8 cellular contexts compared by ENCODE assay signal in the genomic region with DNA sequence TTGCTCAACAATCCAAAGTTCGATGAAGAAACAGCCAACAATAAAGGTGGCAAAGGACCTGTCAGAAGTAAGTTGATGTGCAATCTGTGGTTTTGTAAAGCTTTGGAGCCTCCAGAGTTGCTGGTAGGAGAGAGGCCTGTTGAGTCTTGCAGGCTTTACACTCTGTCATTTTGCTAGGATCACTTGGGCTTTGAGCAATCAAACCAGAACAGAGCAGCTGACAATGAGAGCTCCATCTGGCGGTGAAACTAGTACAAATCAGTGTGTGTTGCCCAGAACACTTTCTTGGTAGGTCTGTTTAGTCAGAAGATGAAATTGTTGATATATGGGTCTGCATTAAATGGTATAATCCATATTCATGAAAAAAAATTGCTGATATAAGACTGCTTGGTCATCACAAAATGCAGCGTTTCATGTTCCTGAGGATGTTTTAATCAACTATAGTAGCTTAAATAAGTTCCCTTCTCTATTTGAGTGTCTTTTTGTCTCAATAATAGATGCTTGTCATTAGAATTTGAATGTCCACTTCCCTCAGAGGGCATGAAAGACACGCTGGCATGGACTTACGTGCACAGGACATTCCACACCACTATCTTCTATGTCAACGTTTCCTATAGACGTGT. TPM values are rescaled to one million over a fixed set of nuclear protein-coding genes. Genes with fewer than 3 reads are reported as not detected.
DNase-seq lines count a peak whose midpoint lies in the region; ATAC-seq and TF ChIP-seq lines count a peak whose summit lies in the region.

No MANE protein-coding gene starts in this region.

- TF ChIP-seq CTCF in coronary artery (IDR thresholded peaks at IDR 0.05) (peak; percentile 38), right lobe of liver (IDR thresholded peaks at IDR 0.05) (peak; percentile 78 to 85 (median 82))

- H3K27me3 ChIP-seq in right lobe of liver = no peaks in the 10 kb centered on the region

- POLR2A ChIA-PET in HEK293T (lab: Yijun Ruan, JAX) = no interaction called here

- H3K9me3 ChIP-seq in right lobe of liver = no peaks in the 10 kb centered on the region

- TF ChIP-seq POLR2A in right lobe of liver (IDR thresholded peaks at IDR 0.05) = no peak

- intact Hi-C loops in right lobe of liver (cut with DNase I) = no loop called here

- WGBS in right lobe of liver (ENCODE audit: insufficient coverage, low coverage, low lambda C conversion rate, missing lambda C conversion rate) = 34% methylated on average over 7 of the region's 7 CpGs

- ATAC-seq in right lobe of liver = peak; percentile 93 to 96 (median 94)

- peaks cover 0 to 6% (median 3%) of the 10 kb centered on the region in 4 donors for H3K4me1 ChIP-seq in right lobe of liver

- no peak overlapping the region for H3K27ac ChIP-seq in coronary artery
- H3K27ac ChIP-seq in right lobe of liver = no peak overlapping the region

- DNase-seq in Daoy (ENCODE audit: low read depth) (peak; percentile 84), HEK293T (ENCODE audit: extremely low spot score) (peak; percentile 62), NCI-H345 (lab: John Stamatoyannopoulos, UW) (peak; percentile 56), coronary artery (ENCODE audit: low spot score) (no peak), right lobe of liver (peak in 1 of 3 donors; percentile 70), GOT3 (lab: John Stamatoyannopoulos, UW) (no peak)
- DNase-seq in activated CD4-positive, CD25-positive, alpha-beta regulatory T cell treated with anti-CD3 and anti-CD28 coated beads, Interleukin-2, amount 50 U/mL, for 72 hours = peak; percentile 39
- DNase-seq in stimulated activated CD8-positive, alpha-beta memory T cell treated with anti-CD3 and anti-CD28 coated beads, Interleukin-12 subunit alpha, Interleukin-12 subunit beta, amount 100 ng/mL, for 1 hour (ENCODE audit: low read depth) = peak; percentile 57

- CTCF ChIA-PET in HEK293T (lab: Yijun Ruan, JAX) = interaction anchor here (1.1 to 2.3 kb wide), 8 partner anchors 21 to 142 kb away, joined by 3 to 55 read pairs (median 5); partner anchors contain the start of gene LYSMD2

- no peak overlapping the region for H3K4me3 ChIP-seq in coronary artery
- H3K4me3 ChIP-seq in right lobe of liver = no peak overlapping the region

- H3K36me3 ChIP-seq in right lobe of liver = no peaks in the 10 kb centered on the region

TF ChIP-seq in HEK293T, 16 proteins besides CTCF, POLR2A, EP300 and RAD21:
- no peak for TF ChIP-seq FOXK2 (IDR thresholded peaks at IDR 0.05)
- TF ChIP-seq FOXA1 (IDR thresholded peaks at IDR 0.05) = no peak
- TF ChIP-seq FOXM1 (IDR thresholded peaks at IDR 0.05; ENCODE audit: borderline replicate concordance) = no peak
- no peak for TF ChIP-seq LEF1 (IDR thresholded peaks at IDR 0.05; ENCODE audit: borderline replicate concordance)
- TF ChIP-seq PKNOX1 (IDR thresholded peaks at IDR 0.05) = no peak
- TF ChIP-seq SUZ12 (IDR thresholded peaks at IDR 0.05) = no peak
- no peak for TF ChIP-seq ARNT (IDR thresholded peaks at IDR 0.05)
- no peak for TF ChIP-seq HDGF (IDR thresholded peaks at IDR 0.05; ENCODE audit: borderline replicate concordance)
- TF ChIP-seq SP1 (IDR thresholded peaks at IDR 0.05) = no peak
- TF ChIP-seq CTBP1 (IDR thresholded peaks at IDR 0.05; ENCODE audit: borderline replicate concordance) = no peak
- no peak for TF ChIP-seq TARDBP (IDR thresholded peaks at IDR 0.05)
- TF ChIP-seq L3MBTL2 (conservative IDR thresholded peaks at IDR 0.05) = no peak
- no peak for TF ChIP-seq ELF4 (IDR thresholded peaks at IDR 0.05)
- TF ChIP-seq BHLHE40 (IDR thresholded peaks at IDR 0.05; ENCODE audit: borderline replicate concordance) = no peak
- no peak for TF ChIP-seq ZNF384 (IDR thresholded peaks at IDR 0.05)
- no peak for TF ChIP-seq NFRKB (IDR thresholded peaks at IDR 0.05)

RNA-seq across cellular contexts. Expression of gene TMOD2, which starts 25.7 kb away (rescaled TPM):
- 8.7 and 15.5 TPM in 2 replicates for total RNA-seq in Daoy (2014; rRNA removed; shearing (Covaris generic))
- 1 to 10 TPM; 1.1 to 2.5 (median 1.3) TPM for total RNA-seq in right lobe of liver

RNA-seq across cellular contexts. Expression of gene LYSMD2, which starts 39.6 kb away (rescaled TPM):
- total RNA-seq in Daoy (2014; rRNA removed; shearing (Covaris generic)) = 60.3 and 61.0 TPM in 2 replicates
- total RNA-seq in right lobe of liver = 10 to 100 TPM in 2 of 6 experiments, 1 to 10 TPM in 4; 5.0 to 17.4 (median 8.4) TPM

RNA-seq across cellular contexts. Expression of gene TMOD3, which starts 52.4 kb away (rescaled TPM):
- total RNA-seq in Daoy (2014; rRNA removed; shearing (Covaris generic)) = 98.5 and 104 TPM in 2 replicates
- 10 to 100 TPM; 15.0 to 32.2 (median 20.6) TPM for total RNA-seq in right lobe of liver

Comparison
In these comparisons a context has a peak if more than half of its experiments do, and no peak if none do; other contexts are left out.
1. DNase-seq: peak in Daoy (single experiment), HEK293T (single experiment), NCI-H345 (single experiment), activated CD4-positive, CD25-positive, alpha-beta regulatory T cell treated with anti-CD3 and anti-CD28 coated beads, Interleukin-2, amount 50 U/mL, for 72 hours (single experiment) and stimulated activated CD8-positive, alpha-beta memory T cell treated with anti-CD3 and anti-CD28 coated beads, Interleukin-12 subunit alpha, Interleukin-12 subunit beta, amount 100 ng/mL, for 1 hour (single experiment); none in coronary artery (single experiment) and GOT3 (single experiment).